In genomic region chr20:57579331-57579897, GRCh38 we compare ENCODE assay signal across 19 cellular contexts. TPM values are rescaled to one million over a fixed set of nuclear protein-coding genes. Genes with fewer than 3 reads are reported as not detected.
A peak's percentile ranks its signal among the peaks of the same experiment; 100 is the strongest.
DNase-seq lines count a peak whose midpoint lies in the region; ATAC-seq, FAIRE-seq and TF ChIP-seq lines count a peak whose summit lies in the region.
"Had no signal": no experiment of that assay in that cellular context is flagged by ENCODE, and none has a peak within 500 bp of the region (broad histone marks: within the 10 kb centered on the region; RNA-seq: fewer than 3 reads in every experiment).

No MANE protein-coding gene starts in this region.

- BruUV-seq in HepG2 (replicated peaks; lab: Mats Ljungman, UMichigan), result no TSS peak

- no peak overlapping the region for H3K27ac ChIP-seq in RWPE2 (ENCODE audit: poor library complexity, severe bottlenecking)
- no peak overlapping the region for H3K27ac ChIP-seq in HepG2 (ENCODE audit: extremely low read length, insufficient read depth, low read length)
- peak overlapping the region; percentile 99 for H3K27ac ChIP-seq in stomach smooth muscle (ENCODE audit: low read length)
- H3K27ac ChIP-seq in GM23338 (ENCODE audit: low read depth), result no peak overlapping the region
- H3K27ac ChIP-seq in CD4-positive, alpha-beta memory T cell (ENCODE audit: low read depth, low read length), result no peak overlapping the region
- H3K27ac ChIP-seq: BLaER1 treated with 17β-estradiol and CSF1 and Interleukin-3, amounts not matched to agents 10 nM and 100 nM; HL-60 had no signal

- in situ Hi-C loops in HepG2 (cut with HindIII; ENCODE audit: extremely low pct_ligation_motif_present, low pct_unique_long_range_greater_than_20kb), result no loop called here

- no peak overlapping the region for H3K4me3 ChIP-seq in RWPE2 (ENCODE audit: severe bottlenecking)
- H3K4me3 ChIP-seq in HepG2 (replicated peaks in 1 of 3; ENCODE audit: insufficient read depth in 1 of 3, low read depth in 2 of 3, low read length in 3 of 3), result no peak overlapping the region
- peak overlapping the region in 1 of 2 donors; percentile 8 for H3K4me3 ChIP-seq in stomach smooth muscle (ENCODE audit: low read length in 2 of 2)
- H3K4me3 ChIP-seq in GM23338, result no peak overlapping the region
- no peak overlapping the region for H3K4me3 ChIP-seq in CD4-positive, alpha-beta memory T cell (ENCODE audit: low read length in 2 of 2)
- H3K4me3 ChIP-seq in BE2C (ENCODE audit: low read depth, low read length), result no peak overlapping the region
- H3K4me3 ChIP-seq: BLaER1 treated with 17β-estradiol and CSF1 and Interleukin-3, amounts not matched to agents 10 nM and 100 nM; HAP-1 had no signal

- POLR2A ChIA-PET in HepG2 (lab: Yijun Ruan, JAX), result interaction anchor here (1.1 to 12.9 kb wide), 5 partner anchors 8 to 19 kb away, joined by 3 to 96 read pairs (median 21); partner anchors contain the start of gene PCK1
- POLR2A ChIA-PET in CD4-positive, alpha-beta memory T cell (lab: Charles Lee; ENCODE audit: partially characterized antibody), result no interaction called here

- no peaks in the 10 kb centered on the region for H3K36me3 Mint-ChIP-seq in neural crest cell (ENCODE audit: low read depth)
- no peaks in the 10 kb centered on the region for H3K36me3 Mint-ChIP-seq in GM23338 (ENCODE audit: low read depth)
- H3K36me3 Mint-ChIP-seq in CD4-positive, alpha-beta memory T cell, result no peaks in the 10 kb centered on the region
- H3K36me3 Mint-ChIP-seq: CD4-positive, CD25-positive, alpha-beta regulatory T cell had no signal

- TF ChIP-seq CTCF in RWPE2 (IDR thresholded peaks at IDR 0.05; ENCODE audit: poor library complexity, severe bottlenecking) (no peak), HepG2 (CRISPR knock-in tag; IDR thresholded peaks at IDR 0.05) (no peak), neural crest cell (conservative IDR thresholded peaks at IDR 0.05) (no peak), GM23338 (conservative IDR thresholded peaks at IDR 0.05; ENCODE audit: low read depth in 2 of 2) (no peak), BE2C (IDR thresholded peaks at IDR 0.05; ENCODE audit: low read depth, low read length) (no peak)

- H3K4me1 Mint-ChIP-seq in neural crest cell, result peaks cover 24% of the 10 kb centered on the region
- H3K4me1 Mint-ChIP-seq in GM23338, result peaks cover 14% of the 10 kb centered on the region
- no peaks in the 10 kb centered on the region for H3K4me1 Mint-ChIP-seq in CD4-positive, alpha-beta memory T cell
- H3K4me1 Mint-ChIP-seq: CD4-positive, CD25-positive, alpha-beta regulatory T cell had no signal

- H3K9me3 Mint-ChIP-seq in neural crest cell, result no peaks in the 10 kb centered on the region
- H3K9me3 Mint-ChIP-seq in GM23338, result no peaks in the 10 kb centered on the region
- peaks cover 0 to 2% (median 0%) of the 10 kb centered on the region in 8 donors for H3K9me3 Mint-ChIP-seq in CD4-positive, alpha-beta memory T cell
- H3K9me3 Mint-ChIP-seq: HFFc6 had no signal

- no peaks in the 10 kb centered on the region for H3K36me3 ChIP-seq in RWPE2 (ENCODE audit: low read depth)
- no peaks in the 10 kb centered on the region for H3K36me3 ChIP-seq in HepG2 (replicated peaks in 1 of 2; ENCODE audit: control insufficient read depth in 1 of 2, insufficient read depth in 2 of 2, low read length in 2 of 2)
- H3K36me3 ChIP-seq in stomach smooth muscle (ENCODE audit: control insufficient read depth in 2 of 2, insufficient read depth in 2 of 2, low read length in 2 of 2), result no peaks in the 10 kb centered on the region
- H3K36me3 ChIP-seq in GM23338 (ENCODE audit: insufficient read depth), result no peaks in the 10 kb centered on the region
- H3K36me3 ChIP-seq in CD4-positive, alpha-beta memory T cell (ENCODE audit: insufficient read depth, low read length), result no peaks in the 10 kb centered on the region
- no peaks in the 10 kb centered on the region for H3K36me3 ChIP-seq in BE2C
- H3K36me3 ChIP-seq: BLaER1 treated with 17β-estradiol and CSF1 and Interleukin-3, amounts not matched to agents 10 nM and 100 nM; HAP-1 had no signal

- no peak for TF ChIP-seq POLR2A in HepG2 (IDR thresholded peaks at IDR 0.05; ENCODE audit: insufficient read depth in 1 of 2, low read depth in 2 of 2, low read length in 2 of 2)

- TF ChIP-seq EP300 in HepG2 (IDR thresholded peaks at IDR 0.05; ENCODE audit: low read depth in 2 of 2, low read length in 2 of 2) (no peak), HepG2 (CRISPR knock-in tag; IDR thresholded peaks at IDR 0.05; ENCODE audit: borderline replicate concordance) (no peak)

- TF ChIP-seq RAD21 in HepG2 (CRISPR knock-in tag; IDR thresholded peaks at IDR 0.05), result no peak

- H3K9ac ChIP-seq in HepG2 (ENCODE audit: insufficient read depth, low read depth, low read length), result no peak overlapping the region
- H3K9ac ChIP-seq in stomach smooth muscle (ENCODE audit: low read length in 2 of 2), result no peak overlapping the region
- H3K9ac ChIP-seq: BLaER1 treated with 17β-estradiol and CSF1 and Interleukin-3, amounts not matched to agents 10 nM and 100 nM had no signal

- DNase-seq in RWPE2 (ENCODE audit: low spot score), result no peak
- DNase-seq in HepG2 (ENCODE audit: low spot score), result no peak
- DNase-seq in neural crest cell (ENCODE audit: low read depth, low spot score), result no peak
- DNase-seq in GM23338 (ENCODE audit: low spot score), result no peak
- no peak for DNase-seq in CD4-positive, alpha-beta memory T cell
- DNase-seq in BE2C, result no peak
- DNase-seq: 8988T; AML-193; CD4-positive, CD25-positive, alpha-beta regulatory T cell; DMS79; GOT3; HFFc6 had no signal

- no peak overlapping the region for H2AFZ ChIP-seq in HepG2 (ENCODE audit: low read length)
- no peak overlapping the region for H2AFZ ChIP-seq in GM23338

- H3K27me3 ChIP-seq in RWPE2 (ENCODE audit: insufficient read depth, poor library complexity, severe bottlenecking), result peaks cover 92% of the 10 kb centered on the region
- H3K27me3 ChIP-seq in HepG2 (ENCODE audit: control insufficient read depth in 1 of 2, insufficient read depth in 2 of 2, low read length in 2 of 2), result peaks cover 1 to 5% of the 10 kb centered on the region in 2 experiments; a peak in 1 of 5 replicates
- H3K27me3 ChIP-seq in stomach smooth muscle (ENCODE audit: control insufficient read depth in 1 of 2, insufficient read depth in 2 of 2, low read length in 2 of 2), result peaks cover 0 to 2% of the 10 kb centered on the region in 2 donors
- H3K27me3 ChIP-seq in GM23338 (ENCODE audit: insufficient read depth), result no peaks in the 10 kb centered on the region
- peaks cover 10% of the 10 kb centered on the region for H3K27me3 ChIP-seq in CD4-positive, alpha-beta memory T cell (ENCODE audit: insufficient read depth, low read length)
- H3K27me3 ChIP-seq in BE2C, result peaks cover 13% of the 10 kb centered on the region

- FAIRE-seq in HepG2 (lab: Jason Lieb, UNC), result no peak
- FAIRE-seq: GM12891 had no signal

- peak; percentile 5; the same call in 1 of the 3 replicates for ATAC-seq in RWPE2 (ENCODE audit: low read depth)
- no peak for ATAC-seq in HepG2
- no peak for ATAC-seq in HG03095 (IDR thresholded peaks at IDR 0.05; ENCODE audit: unreplicated experiment)
- no peak for ATAC-seq in GM23338

- H3K27ac Mint-ChIP-seq in neural crest cell (ENCODE audit: unreplicated experiment) (peak overlapping the region; percentile 52), GM23338 (no peak overlapping the region)
- H3K27ac Mint-ChIP-seq in CD4-positive, alpha-beta memory T cell, result no peak overlapping the region
- H3K27ac Mint-ChIP-seq: HFFc6 had no signal

- no peaks in the 10 kb centered on the region for H3K79me2 ChIP-seq in HepG2 (ENCODE audit: insufficient read depth, low read length)
- no peaks in the 10 kb centered on the region for H3K79me2 ChIP-seq in GM23338 (replicated peaks; ENCODE audit: insufficient read depth)

- peaks cover 34% of the 10 kb centered on the region for H3K27me3 Mint-ChIP-seq in neural crest cell (ENCODE audit: low read depth)
- peaks cover 23% of the 10 kb centered on the region for H3K27me3 Mint-ChIP-seq in GM23338 (ENCODE audit: insufficient read depth, low read depth, poor library complexity)
- H3K27me3 Mint-ChIP-seq in CD4-positive, alpha-beta memory T cell, result peaks cover 30 to 52% of the 10 kb centered on the region in 2 donors

- CTCF ChIA-PET in HepG2 (lab: Yijun Ruan, JAX; ENCODE audit: low intra/inter-chr PET ratio, low total read pairs), result no interaction called here
- CTCF ChIA-PET in CD4-positive, alpha-beta memory T cell (lab: Charles Lee; ENCODE audit: partially characterized antibody), result no interaction called here

- H3K9me3 ChIP-seq in RWPE2 (ENCODE audit: severe bottlenecking) (no peaks in the 10 kb centered on the region), HepG2 (ENCODE audit: low read length) (no peaks in the 10 kb centered on the region), stomach smooth muscle (ENCODE audit: control insufficient read depth in 2 of 2, low read length in 2 of 2) (no peaks in the 10 kb centered on the region), BE2C (no peaks in the 10 kb centered on the region)
- no peaks in the 10 kb centered on the region for H3K9me3 ChIP-seq in CD4-positive, alpha-beta memory T cell (ENCODE audit: control insufficient read depth in 1 of 2, low read length in 2 of 2)
- H3K9me3 ChIP-seq: HAP-1 had no signal

- intact Hi-C loops in HepG2 (cut with micrococcal nuclease; ENCODE audit: unreplicated experiment), result no loop called here
- intact Hi-C loops in CD4-positive, alpha-beta memory T cell (cut with micrococcal nuclease), result no loop called here

- H3K4me1 ChIP-seq in RWPE2 (ENCODE audit: insufficient read depth, poor library complexity, severe bottlenecking) (no peaks in the 10 kb centered on the region), HepG2 (ENCODE audit: insufficient read depth, low read length) (peaks cover 82% of the 10 kb centered on the region), stomach smooth muscle (ENCODE audit: control insufficient read depth, insufficient read depth, low read length) (peaks cover 50% of the 10 kb centered on the region), GM23338 (ENCODE audit: insufficient read depth) (no peaks in the 10 kb centered on the region), BE2C (no peaks in the 10 kb centered on the region)
- no peaks in the 10 kb centered on the region for H3K4me1 ChIP-seq in CD4-positive, alpha-beta memory T cell (ENCODE audit: insufficient read depth, low read length)

- H4K20me1 ChIP-seq in HepG2 (ENCODE audit: insufficient read depth, low read length) (no peaks in the 10 kb centered on the region), GM23338 (replicated peaks; ENCODE audit: insufficient read depth) (no peaks in the 10 kb centered on the region)
- H4K20me1 ChIP-seq: BLaER1 treated with 17β-estradiol and CSF1 and Interleukin-3, amounts not matched to agents 10 nM and 100 nM had no signal

- no peaks in the 10 kb centered on the region for H3F3A ChIP-seq in GM23338 (replicated peaks; ENCODE audit: low read depth)

- H3K4me3 Mint-ChIP-seq in neural crest cell (no peak overlapping the region), GM23338 (no peak overlapping the region)
- H3K4me3 Mint-ChIP-seq in CD4-positive, alpha-beta memory T cell, result no peak overlapping the region
- H3K4me3 Mint-ChIP-seq: CD4-positive, CD25-positive, alpha-beta regulatory T cell; HFFc6 had no signal

- H3K4me2 ChIP-seq in HepG2 (ENCODE audit: low read depth, low read length) (0 out of 2 replicates have a peak overlapping the region, but pooled peaks have one; percentile 12), GM23338 (no peak overlapping the region)
- H3K4me2 ChIP-seq: BLaER1 treated with 17β-estradiol and CSF1 and Interleukin-3, amounts not matched to agents 10 nM and 100 nM had no signal

- H3K9me2 ChIP-seq in GM23338 (ENCODE audit: insufficient read depth), result no peaks in the 10 kb centered on the region

- 43% methylated on average over 11 of the region's 11 CpGs for WGBS in HepG2 (ENCODE audit: low lambda C conversion rate)

RNA-seq across cellular contexts. Expression of gene PCK1, which starts 18.5 kb away (rescaled TPM):
- 5.4 and 12.6 TPM in 2 replicates for total RNA-seq in HepG2 (2016; rRNA removed; fragmentation: Illumina TruSeq; extraction: Trizol)
- total RNA-seq in HepG2 (2016; cell fraction: cytosol; rRNA removed; fragmentation: Illumina TruSeq; extraction: Trizol; ENCODE audit: low read depth), result 3.7 TPM in 2 replicates
- total RNA-seq in HepG2 (2016; cell fraction: insoluble cytoplasmic fraction; rRNA removed; fragmentation: Illumina TruSeq; extraction: Trizol), result 5.2 and 15.5 TPM in 2 replicates
- total RNA-seq in HepG2 (2016; cell fraction: membrane; rRNA removed; fragmentation: Illumina TruSeq; extraction: Trizol), result 3.3 and 3.9 TPM in 2 replicates
- total RNA-seq in HepG2 (2016; cell fraction: nucleus; rRNA removed; fragmentation: Illumina TruSeq; extraction: Trizol), result 23.9 and 29.1 TPM in 2 replicates
- 6.5 and 19.5 TPM in 2 replicates for polyA plus RNA-seq in HepG2 (2011; rRNA removed)
- 2.9 and 9.4 TPM in 2 replicates for polyA plus RNA-seq in HepG2 (2011; cell fraction: cytosol; rRNA removed)
- 21.5 and 61.9 TPM in 2 replicates for polyA plus RNA-seq in HepG2 (2011; cell fraction: nucleus; rRNA removed)
- 220 and 303 TPM in 2 replicates for polyA plus RNA-seq in HepG2 (2012)
- polyA plus RNA-seq in HepG2 (2016; cell fraction: cytosol; fragmentation: Illumina TruSeq; extraction: Trizol; ENCODE audit: low read depth), result 0.43 and 0.67 TPM in 2 replicates
- polyA plus RNA-seq in HepG2 (2016; cell fraction: insoluble cytoplasmic fraction; fragmentation: Illumina TruSeq; extraction: Trizol; ENCODE audit: low read depth), result 5.0 and 5.7 TPM in 2 replicates
- 0.71 and 0.72 TPM in 2 replicates for polyA plus RNA-seq in HepG2 (2016; cell fraction: membrane; fragmentation: Illumina TruSeq; extraction: Trizol; ENCODE audit: low read depth)
- 17.4 and 17.7 TPM in 2 replicates for polyA plus RNA-seq in HepG2 (2016; cell fraction: nucleus; fragmentation: Illumina TruSeq; extraction: Trizol; ENCODE audit: insufficient read depth, low read depth)
- polyA minus RNA-seq in HepG2 (2011; rRNA and poly(A)+ RNA removed; ENCODE audit: low replicate concordance), result 0.12 and 22.5 TPM in 2 replicates
- polyA minus RNA-seq in HepG2 (2011; cell fraction: cytosol; rRNA and poly(A)+ RNA removed), result 7.7 and 23.7 TPM in 2 replicates
- polyA minus RNA-seq in HepG2 (2011; cell fraction: nucleus; rRNA and poly(A)+ RNA removed), result 39.8 and 149 TPM in 2 replicates
- not detected in 2 replicates for total RNA-seq in neural crest cell
- total RNA-seq in GM23338 (2014; rRNA removed; shearing (Covaris generic)), result not detected in 2 replicates
- polyA plus RNA-seq in GM23338 (2016; fragmentation: Nextera tagmentation; extraction: Ambion mirVana), result not detected in 2 replicates
- not detected for total RNA-seq in CD4-positive, alpha-beta memory T cell
- not detected for polyA plus RNA-seq in CD4-positive, alpha-beta memory T cell
- polyA plus RNA-seq in BE2C (2012; ENCODE audit: insufficient read depth, insufficient read length, low read depth), result not detected
- total RNA-seq: CD4-positive, CD25-positive, alpha-beta regulatory T cell; G401; HFFc6 had no signal
- polyA plus RNA-seq: CD4-positive, CD25-positive, alpha-beta regulatory T cell had no signal

RNA-seq across cellular contexts. Expression of gene ZBP1, which starts 40.8 kb away (rescaled TPM):
- total RNA-seq in HepG2 (2016; rRNA removed; fragmentation: Illumina TruSeq; extraction: Trizol), result not detected in 2 replicates
- not detected in 2 replicates for total RNA-seq in HepG2 (2016; cell fraction: cytosol; rRNA removed; fragmentation: Illumina TruSeq; extraction: Trizol; ENCODE audit: low read depth)
- not detected in 2 replicates for total RNA-seq in HepG2 (2016; cell fraction: insoluble cytoplasmic fraction; rRNA removed; fragmentation: Illumina TruSeq; extraction: Trizol)
- not detected in 2 replicates for total RNA-seq in HepG2 (2016; cell fraction: membrane; rRNA removed; fragmentation: Illumina TruSeq; extraction: Trizol)
- total RNA-seq in HepG2 (2016; cell fraction: nucleus; rRNA removed; fragmentation: Illumina TruSeq; extraction: Trizol), result not detected in 2 replicates
- polyA plus RNA-seq in HepG2 (2011; rRNA removed), result not detected in 2 replicates
- polyA plus RNA-seq in HepG2 (2011; cell fraction: cytosol; rRNA removed), result not detected in 2 replicates
- not detected in 2 replicates for polyA plus RNA-seq in HepG2 (2011; cell fraction: nucleus; rRNA removed)
- polyA plus RNA-seq in HepG2 (2012), result not detected in 2 replicates
- not detected in 2 replicates for polyA plus RNA-seq in HepG2 (2016; cell fraction: cytosol; fragmentation: Illumina TruSeq; extraction: Trizol; ENCODE audit: low read depth)
- polyA plus RNA-seq in HepG2 (2016; cell fraction: insoluble cytoplasmic fraction; fragmentation: Illumina TruSeq; extraction: Trizol; ENCODE audit: low read depth), result not detected in 2 replicates
- not detected in 2 replicates for polyA plus RNA-seq in HepG2 (2016; cell fraction: membrane; fragmentation: Illumina TruSeq; extraction: Trizol; ENCODE audit: low read depth)
- polyA plus RNA-seq in HepG2 (2016; cell fraction: nucleus; fragmentation: Illumina TruSeq; extraction: Trizol; ENCODE audit: insufficient read depth, low read depth), result not detected in 2 replicates
- not detected in 2 replicates for polyA minus RNA-seq in HepG2 (2011; rRNA and poly(A)+ RNA removed; ENCODE audit: low replicate concordance)
- polyA minus RNA-seq in HepG2 (2011; cell fraction: cytosol; rRNA and poly(A)+ RNA removed), result not detected in 2 replicates
- polyA minus RNA-seq in HepG2 (2011; cell fraction: nucleus; rRNA and poly(A)+ RNA removed), result not detected in 2 replicates
- total RNA-seq in neural crest cell, result not detected in 2 replicates
- total RNA-seq in GM23338 (2014; rRNA removed; shearing (Covaris generic)), result not detected in 2 replicates
- polyA plus RNA-seq in GM23338 (2016; fragmentation: Nextera tagmentation; extraction: Ambion mirVana), result not detected in 2 replicates
- total RNA-seq in CD4-positive, alpha-beta memory T cell, result 10 to 100 TPM; 21.7 to 25.2 TPM
- 10 to 100 TPM; 11.7 to 18.0 TPM for polyA plus RNA-seq in CD4-positive, alpha-beta memory T cell
- not detected for polyA plus RNA-seq in BE2C (2012; ENCODE audit: insufficient read depth, insufficient read length, low read depth)
- total RNA-seq: G401, HFFc6 had no signal

RNA-seq across cellular contexts. Expression of gene CTCFL, which starts 54.5 kb away (rescaled TPM):
- total RNA-seq in HepG2 (2016; rRNA removed; fragmentation: Illumina TruSeq; extraction: Trizol), result not detected in 2 replicates
- not detected in 2 replicates for total RNA-seq in HepG2 (2016; cell fraction: cytosol; rRNA removed; fragmentation: Illumina TruSeq; extraction: Trizol; ENCODE audit: low read depth)
- total RNA-seq in HepG2 (2016; cell fraction: insoluble cytoplasmic fraction; rRNA removed; fragmentation: Illumina TruSeq; extraction: Trizol), result not detected in 2 replicates
- not detected in 2 replicates for total RNA-seq in HepG2 (2016; cell fraction: membrane; rRNA removed; fragmentation: Illumina TruSeq; extraction: Trizol)
- total RNA-seq in HepG2 (2016; cell fraction: nucleus; rRNA removed; fragmentation: Illumina TruSeq; extraction: Trizol), result not detected in 2 replicates
- 0.04 and 0.05 TPM in 2 replicates for polyA plus RNA-seq in HepG2 (2011; rRNA removed)
- 0.03 TPM in 1 of 2 replicates, not detected in the other for polyA plus RNA-seq in HepG2 (2011; cell fraction: cytosol; rRNA removed)
- not detected in 2 replicates for polyA plus RNA-seq in HepG2 (2011; cell fraction: nucleus; rRNA removed)
- polyA plus RNA-seq in HepG2 (2012), result 0.13 and 0.42 TPM in 2 replicates
- not detected in 2 replicates for polyA plus RNA-seq in HepG2 (2016; cell fraction: cytosol; fragmentation: Illumina TruSeq; extraction: Trizol; ENCODE audit: low read depth)
- not detected in 2 replicates for polyA plus RNA-seq in HepG2 (2016; cell fraction: insoluble cytoplasmic fraction; fragmentation: Illumina TruSeq; extraction: Trizol; ENCODE audit: low read depth)
- polyA plus RNA-seq in HepG2 (2016; cell fraction: membrane; fragmentation: Illumina TruSeq; extraction: Trizol; ENCODE audit: low read depth), result not detected in 2 replicates
- polyA plus RNA-seq in HepG2 (2016; cell fraction: nucleus; fragmentation: Illumina TruSeq; extraction: Trizol; ENCODE audit: insufficient read depth, low read depth), result not detected in 2 replicates
- 0.22 and 0.26 TPM in 2 replicates for polyA minus RNA-seq in HepG2 (2011; rRNA and poly(A)+ RNA removed; ENCODE audit: low replicate concordance)
- polyA minus RNA-seq in HepG2 (2011; cell fraction: cytosol; rRNA and poly(A)+ RNA removed), result not detected in 2 replicates
- not detected in 2 replicates for polyA minus RNA-seq in HepG2 (2011; cell fraction: nucleus; rRNA and poly(A)+ RNA removed)
- 0.09 and 0.14 TPM in 2 replicates for total RNA-seq in neural crest cell
- total RNA-seq in GM23338 (2014; rRNA removed; shearing (Covaris generic)), result 1.4 and 2.1 TPM in 2 replicates
- 0.55 and 0.80 TPM in 2 replicates for polyA plus RNA-seq in GM23338 (2016; fragmentation: Nextera tagmentation; extraction: Ambion mirVana)
- total RNA-seq in CD4-positive, alpha-beta memory T cell, result not detected
- not detected for polyA plus RNA-seq in CD4-positive, alpha-beta memory T cell
- polyA plus RNA-seq in BE2C (2012; ENCODE audit: insufficient read depth, insufficient read length, low read depth), result not detected
- total RNA-seq: CD4-positive, CD25-positive, alpha-beta regulatory T cell; HFFc6 had no signal
- polyA plus RNA-seq: CD4-positive, CD25-positive, alpha-beta regulatory T cell had no signal

Comparison
In these comparisons a context has a peak if more than half of its experiments do, and no peak if none do; other contexts are left out.
1. RNA of gene ZBP1, which starts 40.8 kb away (total RNA-seq): 21.7 to 25.2 TPM in CD4-positive, alpha-beta memory T cell; not detected in HepG2, not detected in neural crest cell and not detected in GM23338; every median in the first group is over 10 times any median in the second.